12 cellular contexts compared by ENCODE assay signal in genomic region chr3:12638105-12638504, GRCh38. TPM values are rescaled to one million over a fixed set of nuclear protein-coding genes. Genes with fewer than 3 reads are reported as not detected.
DNase-seq lines count a peak whose midpoint lies in the region; ATAC-seq, FAIRE-seq and TF ChIP-seq lines count a peak whose summit lies in the region.
"Had no signal": no experiment of that assay in that cellular context is flagged by ENCODE, and none has a peak within 500 bp of the region (broad histone marks: within the 10 kb centered on the region; RNA-seq: fewer than 3 reads in every experiment).

No MANE protein-coding gene starts in this region.

- intact Hi-C loops in CD8-positive, alpha-beta T cell (cut with DNase I, micrococcal nuclease) = no loop called here
- intact Hi-C loops in HepG2 (cut with micrococcal nuclease; ENCODE audit: unreplicated experiment) = no loop called here

- in situ Hi-C loops in HepG2 (cut with HindIII; ENCODE audit: extremely low pct_ligation_motif_present, low pct_unique_long_range_greater_than_20kb) (no loop called here), brain microvascular endothelial cell (cut with HindIII; ENCODE audit: low pct_ligation_motif_present, low sequenced_read_pairs) (no loop called here)

- H3K9me3 ChIP-seq in CD8-positive, alpha-beta T cell (ENCODE audit: low read length) = no peaks in the 10 kb centered on the region
- H3K9me3 ChIP-seq in MG63 (peaks cover 2% of the 10 kb centered on the region; the same call in 1 of the 2 replicates), HepG2 (ENCODE audit: low read length) (no peaks in the 10 kb centered on the region)

- no peak overlapping the region for H2AFZ ChIP-seq in HepG2 (ENCODE audit: low read length)

- 0 out of 2 replicates have a peak, but pooled peaks cover 13% of the 10 kb centered on the region for H4K20me1 ChIP-seq in HepG2 (ENCODE audit: insufficient read depth, low read length)

- H3K27me3 Mint-ChIP-seq in CD8-positive, alpha-beta T cell (ENCODE audit: low read depth) = no peaks in the 10 kb centered on the region
- H3K27me3 Mint-ChIP-seq: IgD-negative memory B cell had no signal

- TF ChIP-seq RAD21 in HepG2 (CRISPR knock-in tag; IDR thresholded peaks at IDR 0.05) = no peak

- no peak overlapping the region for H3K4me3 Mint-ChIP-seq in CD8-positive, alpha-beta T cell

- FAIRE-seq in HepG2 (lab: Jason Lieb, UNC) = no peak

- no peak for ATAC-seq in CD8-positive, alpha-beta T cell
- ATAC-seq in HepG2 (no peak), GM18519 (IDR thresholded peaks at IDR 0.05; ENCODE audit: low FRiP score, unreplicated experiment) (no peak), HG03520 (IDR thresholded peaks at IDR 0.05; ENCODE audit: unreplicated experiment) (no peak), GM19463 (IDR thresholded peaks at IDR 0.05; ENCODE audit: unreplicated experiment) (no peak)
- ATAC-seq: esophagus mucosa had no signal

- H3K36me3 ChIP-seq in CD8-positive, alpha-beta T cell (ENCODE audit: insufficient read depth, low read length) = no peaks in the 10 kb centered on the region
- H3K36me3 ChIP-seq in MG63 (no peaks in the 10 kb centered on the region; the same call in 1 of the 2 replicates), HepG2 (replicated peaks in 1 of 2; ENCODE audit: control insufficient read depth in 1 of 2, insufficient read depth in 2 of 2, low read length in 2 of 2) (peaks cover 1 to 7% of the 10 kb centered on the region in 2 experiments; a peak in 1 of 5 replicates), brain microvascular endothelial cell (replicated peaks) (no peaks in the 10 kb centered on the region)

- H3K79me2 ChIP-seq in HepG2 (ENCODE audit: insufficient read depth, low read length) = peaks cover 74% of the 10 kb centered on the region

- no peak overlapping the region for H3K9ac ChIP-seq in HepG2 (ENCODE audit: insufficient read depth, low read depth, low read length)

- no peak overlapping the region for H3K4me2 ChIP-seq in HepG2 (ENCODE audit: low read depth, low read length)

- POLR2A ChIA-PET in CD8-positive, alpha-beta T cell (lab: Charles Lee) = no interaction called here
- POLR2A ChIA-PET in HepG2 (lab: Yijun Ruan, JAX) = no interaction called here

- no peak for DNase-seq in CD8-positive, alpha-beta T cell
- DNase-seq in MG63 (peak; percentile 39), coronary artery (ENCODE audit: low spot score) (no peak), HepG2 (ENCODE audit: low spot score) (no peak), brain microvascular endothelial cell (no peak)
- DNase-seq: NCI-H2029 treated with DMSO at 0.1 percent for 48 hours had no signal

- H3K4me1 Mint-ChIP-seq in CD8-positive, alpha-beta T cell (ENCODE audit: low read depth) = peaks cover 52% of the 10 kb centered on the region

- WGBS in HepG2 (ENCODE audit: low lambda C conversion rate) = 64% methylated on average over 1 of the region's 1 CpG

- no peak overlapping the region for H3K27ac ChIP-seq in CD8-positive, alpha-beta T cell (ENCODE audit: low read depth, low read length)
- peak overlapping the region; percentile 4 to 14 for H3K27ac ChIP-seq in coronary artery
- no peak overlapping the region for H3K27ac ChIP-seq in HepG2 (ENCODE audit: extremely low read length, insufficient read depth, low read length)
- H3K27ac ChIP-seq in brain microvascular endothelial cell = no peak overlapping the region
- H3K27ac ChIP-seq: C4-2B had no signal

- H3K27me3 ChIP-seq in CD8-positive, alpha-beta T cell (ENCODE audit: insufficient read depth, low read length) = no peaks in the 10 kb centered on the region
- H3K27me3 ChIP-seq in MG63 (no peaks in the 10 kb centered on the region), HepG2 (ENCODE audit: control insufficient read depth in 1 of 2, insufficient read depth in 2 of 2, low read length in 2 of 2) (no peaks in the 10 kb centered on the region), brain microvascular endothelial cell (replicated peaks) (no peaks in the 10 kb centered on the region)

- H3K4me1 ChIP-seq in CD8-positive, alpha-beta T cell (ENCODE audit: insufficient read depth, low read length) = peaks cover 3% of the 10 kb centered on the region
- H3K4me1 ChIP-seq in HepG2 (ENCODE audit: insufficient read depth, low read length) = peaks cover 5% of the 10 kb centered on the region

- no peaks in the 10 kb centered on the region for H3K9me3 Mint-ChIP-seq in CD8-positive, alpha-beta T cell
- H3K9me3 Mint-ChIP-seq: IgD-negative memory B cell had no signal

- TF ChIP-seq POLR2A in HepG2 (IDR thresholded peaks at IDR 0.05; ENCODE audit: insufficient read depth in 1 of 2, low read depth in 2 of 2, low read length in 2 of 2) = no peak

- peaks cover 42% of the 10 kb centered on the region for H3K36me3 Mint-ChIP-seq in CD8-positive, alpha-beta T cell

- CTCF ChIA-PET in CD8-positive, alpha-beta T cell (lab: Charles Lee) = no interaction called here
- CTCF ChIA-PET in HepG2 (lab: Yijun Ruan, JAX; ENCODE audit: low intra/inter-chr PET ratio, low total read pairs) = no interaction called here

- TSS peak; percentile 38 for BruUV-seq in HepG2 (replicated peaks; lab: Mats Ljungman, UMichigan)

- no peak overlapping the region for H3K4me3 ChIP-seq in CD8-positive, alpha-beta T cell (ENCODE audit: low read depth, low read length)
- H3K4me3 ChIP-seq in MG63 = no peak overlapping the region
- H3K4me3 ChIP-seq in coronary artery = no peak overlapping the region
- H3K4me3 ChIP-seq in HepG2 (replicated peaks in 1 of 3; ENCODE audit: insufficient read depth in 1 of 3, low read depth in 2 of 3, low read length in 3 of 3) = no peak overlapping the region
- no peak overlapping the region for H3K4me3 ChIP-seq in brain microvascular endothelial cell (ENCODE audit: low read depth, low read length)

- H3K27ac Mint-ChIP-seq in CD8-positive, alpha-beta T cell = peak overlapping the region; percentile 11

- TF ChIP-seq EP300 in HepG2 (IDR thresholded peaks at IDR 0.05; ENCODE audit: low read depth in 2 of 2, low read length in 2 of 2) = no peak
- no peak for TF ChIP-seq EP300 in HepG2 (CRISPR knock-in tag; IDR thresholded peaks at IDR 0.05; ENCODE audit: borderline replicate concordance)

- TF ChIP-seq CTCF in CD8-positive, alpha-beta T cell (IDR thresholded peaks at IDR 0.05) = no peak
- TF ChIP-seq CTCF in coronary artery (IDR thresholded peaks at IDR 0.05) = no peak
- TF ChIP-seq CTCF in HepG2 (CRISPR knock-in tag; IDR thresholded peaks at IDR 0.05) = no peak
- TF ChIP-seq CTCF in brain microvascular endothelial cell (IDR thresholded peaks at IDR 0.05; ENCODE audit: low read depth, low read length, missing control alignments) = no peak

TF ChIP-seq in HepG2, 621 proteins besides CTCF, POLR2A, EP300 and RAD21 (continues in another document):
- TF ChIP-seq GABPA (IDR thresholded peaks at IDR 0.05; ENCODE audit: low read depth, low read length) = no peak
- TF ChIP-seq GABPA (CRISPR knock-in tag; IDR thresholded peaks at IDR 0.05; ENCODE audit: low read depth) = no peak
- no peak for TF ChIP-seq ZNF879 (CRISPR knock-in tag; IDR thresholded peaks at IDR 0.05)
- no peak for TF ChIP-seq ZFX (CRISPR knock-in tag; IDR thresholded peaks at IDR 0.05; ENCODE audit: low read depth)
- TF ChIP-seq MAX (IDR thresholded peaks at IDR 0.05) = no peak
- no peak for TF ChIP-seq ZNF761 (CRISPR knock-in tag; conservative IDR thresholded peaks at IDR 0.05)
- no peak for TF ChIP-seq HOXA5 (CRISPR knock-in tag; IDR thresholded peaks at IDR 0.05)
- TF ChIP-seq ZNF850 (CRISPR knock-in tag; conservative IDR thresholded peaks at IDR 0.05) = no peak
- no peak for TF ChIP-seq SCMH1 (CRISPR knock-in tag; IDR thresholded peaks at IDR 0.05; ENCODE audit: borderline replicate concordance)
- no peak for TF ChIP-seq ZNF550 (CRISPR knock-in tag; IDR thresholded peaks at IDR 0.05; ENCODE audit: borderline replicate concordance)
- no peak for TF ChIP-seq ZNF546 (CRISPR knock-in tag; conservative IDR thresholded peaks at IDR 0.05)

RNA-seq across cellular contexts. Expression of gene RAF1, which starts 25.8 kb away (rescaled TPM):
- 100 to 1,000 TPM; 156 to 159 TPM for total RNA-seq in CD8-positive, alpha-beta T cell
- total RNA-seq in MG63 (2014; rRNA removed; shearing (Covaris generic); ENCODE audit: low replicate concordance) = 62.0 and 96.8 TPM in 2 replicates
- total RNA-seq in HepG2 (2016; rRNA removed; fragmentation: Illumina TruSeq; extraction: Trizol) = 59.0 and 72.2 TPM in 2 replicates
- total RNA-seq in HepG2 (2016; cell fraction: cytosol; rRNA removed; fragmentation: Illumina TruSeq; extraction: Trizol; ENCODE audit: low read depth) = 14.3 and 16.7 TPM in 2 replicates
- total RNA-seq in HepG2 (2016; cell fraction: insoluble cytoplasmic fraction; rRNA removed; fragmentation: Illumina TruSeq; extraction: Trizol) = 57.7 and 70.4 TPM in 2 replicates
- 53.2 and 54.8 TPM in 2 replicates for total RNA-seq in HepG2 (2016; cell fraction: membrane; rRNA removed; fragmentation: Illumina TruSeq; extraction: Trizol)
- total RNA-seq in HepG2 (2016; cell fraction: nucleus; rRNA removed; fragmentation: Illumina TruSeq; extraction: Trizol) = 80.2 and 92.0 TPM in 2 replicates
- polyA plus RNA-seq in HepG2 (2011; rRNA removed) = 91.4 and 99.3 TPM in 2 replicates
- 54.5 and 60.0 TPM in 2 replicates for polyA plus RNA-seq in HepG2 (2011; cell fraction: cytosol; rRNA removed)
- 118 and 126 TPM in 2 replicates for polyA plus RNA-seq in HepG2 (2011; cell fraction: nucleus; rRNA removed)
- polyA plus RNA-seq in HepG2 (2012) = 46.1 and 53.2 TPM in 2 replicates
- 9.5 and 10.3 TPM in 2 replicates for polyA plus RNA-seq in HepG2 (2016; cell fraction: cytosol; fragmentation: Illumina TruSeq; extraction: Trizol; ENCODE audit: low read depth)
- 48.0 and 52.7 TPM in 2 replicates for polyA plus RNA-seq in HepG2 (2016; cell fraction: insoluble cytoplasmic fraction; fragmentation: Illumina TruSeq; extraction: Trizol; ENCODE audit: low read depth)
- 32.4 and 34.3 TPM in 2 replicates for polyA plus RNA-seq in HepG2 (2016; cell fraction: membrane; fragmentation: Illumina TruSeq; extraction: Trizol; ENCODE audit: low read depth)
- polyA plus RNA-seq in HepG2 (2016; cell fraction: nucleus; fragmentation: Illumina TruSeq; extraction: Trizol; ENCODE audit: insufficient read depth, low read depth) = 154 and 158 TPM in 2 replicates
- 194 and 317 TPM in 2 replicates for polyA minus RNA-seq in HepG2 (2011; rRNA and poly(A)+ RNA removed; ENCODE audit: low replicate concordance)
- 49.2 and 50.8 TPM in 2 replicates for polyA minus RNA-seq in HepG2 (2011; cell fraction: cytosol; rRNA and poly(A)+ RNA removed)
- 132 and 164 TPM in 2 replicates for polyA minus RNA-seq in HepG2 (2011; cell fraction: nucleus; rRNA and poly(A)+ RNA removed)

Comparison
In these comparisons a context has a peak if more than half of its experiments do, and no peak if none do; other contexts are left out.
1. H3K27ac ChIP-seq: peak in coronary artery (2 of 2); none in CD8-positive, alpha-beta T cell (single experiment), HepG2 (single experiment) and brain microvascular endothelial cell (single experiment).